ENCODE assay signal across 20 cellular contexts in genomic region chr4:25879587-25879986, GRCh38. TPM values are rescaled to one million over a fixed set of nuclear protein-coding genes. Genes with fewer than 3 reads are reported as not detected.
A peak's percentile ranks its signal among the peaks of the same experiment; 100 is the strongest.
DNase-seq lines count a peak whose midpoint lies in the region; ATAC-seq and TF ChIP-seq lines count a peak whose summit lies in the region.
"Had no signal": no experiment of that assay in that cellular context is flagged by ENCODE, and none has a peak within 500 bp of the region (broad histone marks: within the 10 kb centered on the region; RNA-seq: fewer than 3 reads in every experiment).

No MANE protein-coding gene starts in this region.

- peaks cover 8% of the 10 kb centered on the region for H3K27me3 Mint-ChIP-seq in activated CD8-positive, alpha-beta T cell treated with anti-CD3 and anti-CD28 coated beads, Interleukin-2, amount 10 ng/mL, durations not matched to agents 7 days and 5 days (ENCODE audit: low read depth)
- peaks cover 12% of the 10 kb centered on the region for H3K27me3 Mint-ChIP-seq in activated CD8-positive, alpha-beta T cell treated with anti-CD3 and anti-CD28 coated beads for 36 hours
- H3K27me3 Mint-ChIP-seq in memory B cell = no peaks in the 10 kb centered on the region
- H3K27me3 Mint-ChIP-seq in T-helper 2 cell treated with Interferon-gamma antibody and Interleukin-4, amounts not matched to agents 5 μg/mL and 100 μg/mL, for 36 hours (ENCODE audit: low read depth) = peaks cover 13% of the 10 kb centered on the region

- CTCF ChIA-PET in activated CD8-positive, alpha-beta T cell treated with anti-CD3 and anti-CD28 coated beads, Interleukin-2, amount 10 ng/mL, durations not matched to agents 7 days and 5 days (lab: Charles Lee) = no interaction called here
- CTCF ChIA-PET in activated CD8-positive, alpha-beta T cell treated with anti-CD3 and anti-CD28 coated beads for 36 hours (lab: Charles Lee) = no interaction called here

- no peaks in the 10 kb centered on the region for H3K4me1 ChIP-seq in vagina

- no peaks in the 10 kb centered on the region for H3K9me2 ChIP-seq in SU-DHL-6 (replicated peaks; ENCODE audit: insufficient read depth, low read length)

- H3K36me3 ChIP-seq in SU-DHL-6 (ENCODE audit: low read length) = no peaks in the 10 kb centered on the region
- H3K36me3 ChIP-seq in vagina = no peaks in the 10 kb centered on the region

- no peaks in the 10 kb centered on the region for H3K4me1 Mint-ChIP-seq in activated CD8-positive, alpha-beta T cell treated with anti-CD3 and anti-CD28 coated beads, Interleukin-2, amount 10 ng/mL, durations not matched to agents 7 days and 5 days (ENCODE audit: low read depth)
- peaks cover 3% of the 10 kb centered on the region for H3K4me1 Mint-ChIP-seq in activated CD8-positive, alpha-beta T cell treated with anti-CD3 and anti-CD28 coated beads for 36 hours (ENCODE audit: low read depth)
- peaks cover 56% of the 10 kb centered on the region for H3K4me1 Mint-ChIP-seq in memory B cell
- H3K4me1 Mint-ChIP-seq in T-helper 2 cell treated with Interferon-gamma antibody and Interleukin-4, amounts not matched to agents 5 μg/mL and 100 μg/mL, for 36 hours (ENCODE audit: low read depth) = peaks cover under 1% of the 10 kb centered on the region
- H3K4me1 Mint-ChIP-seq in stimulated activated effector memory CD8-positive, alpha-beta T cell treated with anti-CD3 and anti-CD28 coated beads, Interleukin-12 subunit alpha, Interleukin-12 subunit beta, amount 100 ng/mL, for 72 hours = peaks cover 13% of the 10 kb centered on the region

- H2AFZ ChIP-seq in SU-DHL-6 (ENCODE audit: low read depth, low read length, severe bottlenecking) = no peak overlapping the region
- H2AFZ ChIP-seq: GM23248 had no signal

- POLR2A ChIA-PET in activated CD8-positive, alpha-beta T cell treated with anti-CD3 and anti-CD28 coated beads, Interleukin-2, amount 10 ng/mL, durations not matched to agents 7 days and 5 days (lab: Charles Lee) = no interaction called here
- POLR2A ChIA-PET in activated CD8-positive, alpha-beta T cell treated with anti-CD3 and anti-CD28 coated beads for 36 hours (lab: Charles Lee) = no interaction called here

- peak overlapping the region; percentile 16 for H3K4me3 ChIP-seq in SU-DHL-6 (ENCODE audit: insufficient read depth, low read length, poor library complexity, severe bottlenecking)
- no peak overlapping the region for H3K4me3 ChIP-seq in vagina
- H3K4me3 ChIP-seq: GM23248 had no signal

- no peaks in the 10 kb centered on the region for H3K36me3 Mint-ChIP-seq in activated CD8-positive, alpha-beta T cell treated with anti-CD3 and anti-CD28 coated beads, Interleukin-2, amount 10 ng/mL, durations not matched to agents 7 days and 5 days (ENCODE audit: low read depth)
- no peaks in the 10 kb centered on the region for H3K36me3 Mint-ChIP-seq in activated CD8-positive, alpha-beta T cell treated with anti-CD3 and anti-CD28 coated beads for 36 hours (ENCODE audit: low read depth)
- peaks cover 3% of the 10 kb centered on the region for H3K36me3 Mint-ChIP-seq in memory B cell
- H3K36me3 Mint-ChIP-seq in T-helper 2 cell treated with Interferon-gamma antibody and Interleukin-4, amounts not matched to agents 5 μg/mL and 100 μg/mL, for 36 hours (ENCODE audit: low read depth) = no peaks in the 10 kb centered on the region
- H3K36me3 Mint-ChIP-seq in stimulated activated effector memory CD8-positive, alpha-beta T cell treated with anti-CD3 and anti-CD28 coated beads, Interleukin-12 subunit alpha, Interleukin-12 subunit beta, amount 100 ng/mL, for 72 hours = peaks cover 6% of the 10 kb centered on the region

- H3K27ac ChIP-seq in SU-DHL-6 (ENCODE audit: low read depth, low read length) = peak overlapping the region; percentile 100
- H3K27ac ChIP-seq in vagina = no peak overlapping the region
- H3K27ac ChIP-seq: GM23248 had no signal

- H3K27ac Mint-ChIP-seq in activated CD8-positive, alpha-beta T cell treated with anti-CD3 and anti-CD28 coated beads, Interleukin-2, amount 10 ng/mL, durations not matched to agents 7 days and 5 days = peak overlapping the region; percentile 31
- no peak overlapping the region for H3K27ac Mint-ChIP-seq in activated CD8-positive, alpha-beta T cell treated with anti-CD3 and anti-CD28 coated beads for 36 hours
- H3K27ac Mint-ChIP-seq in memory B cell = peak overlapping the region; percentile 100
- no peak overlapping the region for H3K27ac Mint-ChIP-seq in T-helper 2 cell treated with Interferon-gamma antibody and Interleukin-4, amounts not matched to agents 5 μg/mL and 100 μg/mL, for 36 hours
- H3K27ac Mint-ChIP-seq in stimulated activated effector memory CD8-positive, alpha-beta T cell treated with anti-CD3 and anti-CD28 coated beads, Interleukin-12 subunit alpha, Interleukin-12 subunit beta, amount 100 ng/mL, for 72 hours = no peak overlapping the region

- intact Hi-C loops in activated CD8-positive, alpha-beta T cell treated with anti-CD3 and anti-CD28 coated beads for 36 hours (cut with micrococcal nuclease) = no loop called here
- intact Hi-C loops in vagina (cut with DNase I) = no loop called here

- no peaks in the 10 kb centered on the region for H3K9me3 Mint-ChIP-seq in activated CD8-positive, alpha-beta T cell treated with anti-CD3 and anti-CD28 coated beads, Interleukin-2, amount 10 ng/mL, durations not matched to agents 7 days and 5 days (ENCODE audit: insufficient read depth)
- peaks cover 2% of the 10 kb centered on the region for H3K9me3 Mint-ChIP-seq in activated CD8-positive, alpha-beta T cell treated with anti-CD3 and anti-CD28 coated beads for 36 hours
- no peaks in the 10 kb centered on the region for H3K9me3 Mint-ChIP-seq in memory B cell
- H3K9me3 Mint-ChIP-seq in T-helper 2 cell treated with Interferon-gamma antibody and Interleukin-4, amounts not matched to agents 5 μg/mL and 100 μg/mL, for 36 hours = no peaks in the 10 kb centered on the region
- H3K9me3 Mint-ChIP-seq in stimulated activated effector memory CD8-positive, alpha-beta T cell treated with anti-CD3 and anti-CD28 coated beads, Interleukin-12 subunit alpha, Interleukin-12 subunit beta, amount 100 ng/mL, for 72 hours = no peaks in the 10 kb centered on the region

- no peak overlapping the region for H3K4me3 Mint-ChIP-seq in activated CD8-positive, alpha-beta T cell treated with anti-CD3 and anti-CD28 coated beads, Interleukin-2, amount 10 ng/mL, durations not matched to agents 7 days and 5 days
- H3K4me3 Mint-ChIP-seq in activated CD8-positive, alpha-beta T cell treated with anti-CD3 and anti-CD28 coated beads for 36 hours = no peak overlapping the region
- H3K4me3 Mint-ChIP-seq in memory B cell = peak overlapping the region; percentile 73
- H3K4me3 Mint-ChIP-seq in T-helper 2 cell treated with Interferon-gamma antibody and Interleukin-4, amounts not matched to agents 5 μg/mL and 100 μg/mL, for 36 hours = no peak overlapping the region
- no peak overlapping the region for H3K4me3 Mint-ChIP-seq in stimulated activated effector memory CD8-positive, alpha-beta T cell treated with anti-CD3 and anti-CD28 coated beads, Interleukin-12 subunit alpha, Interleukin-12 subunit beta, amount 100 ng/mL, for 72 hours

- peak overlapping the region; percentile 86 for H3K4me2 ChIP-seq in SU-DHL-6 (ENCODE audit: low read depth, low read length, poor library complexity, severe bottlenecking)

- no peaks in the 10 kb centered on the region for H3K9me3 ChIP-seq in SU-DHL-6 (ENCODE audit: insufficient read depth, low read length)
- H3K9me3 ChIP-seq in vagina = no peaks in the 10 kb centered on the region

- H3F3A ChIP-seq in SU-DHL-6 (ENCODE audit: insufficient read depth) = peaks cover 70% of the 10 kb centered on the region

- H3K27me3 ChIP-seq in SU-DHL-6 (ENCODE audit: low read length) (no peaks in the 10 kb centered on the region), vagina (no peaks in the 10 kb centered on the region)

- no peak for TF ChIP-seq CTCF in activated CD8-positive, alpha-beta T cell treated with anti-CD3 and anti-CD28 coated beads for 36 hours (IDR thresholded peaks at IDR 0.05)
- TF ChIP-seq CTCF in SU-DHL-6 (IDR thresholded peaks at IDR 0.05; ENCODE audit: insufficient read depth, low read length, poor library complexity, severe bottlenecking) = no peak
- no peak for TF ChIP-seq CTCF in vagina (IDR thresholded peaks at IDR 0.05)

- TF ChIP-seq POLR2A in vagina (IDR thresholded peaks at IDR 0.05) = no peak

- DNase-seq in activated CD8-positive, alpha-beta T cell treated with anti-CD3 and anti-CD28 coated beads, Interleukin-2, amount 10 ng/mL, durations not matched to agents 7 days and 5 days = no peak
- DNase-seq in activated CD8-positive, alpha-beta T cell treated with anti-CD3 and anti-CD28 coated beads for 36 hours = no peak
- DNase-seq in memory B cell (ENCODE audit: low spot score in 2 of 2) (no peak), vagina (ENCODE audit: extremely low spot score in 2 of 2) (no peak)
- no peak for DNase-seq in T-helper 2 cell treated with Interferon-gamma antibody and Interleukin-4, amounts not matched to agents 5 μg/mL and 100 μg/mL, for 36 hours (ENCODE audit: low spot score)
- no peak for DNase-seq in stimulated activated effector memory CD8-positive, alpha-beta T cell treated with anti-CD3 and anti-CD28 coated beads, Interleukin-12 subunit alpha, Interleukin-12 subunit beta, amount 100 ng/mL, for 72 hours (ENCODE audit: low spot score in 2 of 2)
- DNase-seq: 8988T, C1 segment of cervical spinal cord, Calu3, DMS79, GM23248, MM.1S, NCI-H1417, NCI-H2029, NCI-H2171 treated with DMSO at 0.1 percent for 48 hours, NCI-H774, SHP77 had no signal

- H3K9ac ChIP-seq in SU-DHL-6 (ENCODE audit: low read length) = peak overlapping the region; percentile 65
- H3K9ac ChIP-seq: GM23248 had no signal

- H4K20me1 ChIP-seq in SU-DHL-6 (ENCODE audit: low read depth, low read length) = no peaks in the 10 kb centered on the region

- no peak for ATAC-seq in activated CD8-positive, alpha-beta T cell treated with anti-CD3 and anti-CD28 coated beads, Interleukin-2, amount 10 ng/mL, durations not matched to agents 7 days and 5 days
- no peak for ATAC-seq in activated CD8-positive, alpha-beta T cell treated with anti-CD3 and anti-CD28 coated beads for 36 hours
- ATAC-seq in memory B cell (ENCODE audit: low read depth) = no peak
- ATAC-seq in stimulated activated effector memory CD8-positive, alpha-beta T cell treated with anti-CD3 and anti-CD28 coated beads, Interleukin-12 subunit alpha, Interleukin-12 subunit beta, amount 100 ng/mL, for 72 hours = no peak
- ATAC-seq in HG02870 (IDR thresholded peaks at IDR 0.05; ENCODE audit: unreplicated experiment) = no peak
- ATAC-seq: SK-N-SH treated with all-trans-retinoic acid at 6 μM for 48 hours had no signal

- no peaks in the 10 kb centered on the region for H3K79me2 ChIP-seq in SU-DHL-6 (ENCODE audit: insufficient read depth, low read length)

RNA-seq across cellular contexts. Expression of gene SEL1L3, which starts 16.8 kb away (rescaled TPM):
- total RNA-seq in activated CD8-positive, alpha-beta T cell treated with anti-CD3 and anti-CD28 coated beads, Interleukin-2, amount 10 ng/mL, durations not matched to agents 7 days and 5 days = 10 to 100 TPM; 62.3 to 65.5 TPM
- total RNA-seq in activated CD8-positive, alpha-beta T cell treated with anti-CD3 and anti-CD28 coated beads for 36 hours = 10 to 100 TPM; 34.8 to 36.9 TPM
- total RNA-seq in vagina = 8.3 TPM

RNA-seq across cellular contexts. Expression of gene SMIM20, which starts 34.4 kb away (rescaled TPM):
- 10 to 100 TPM; 11.1 to 13.9 TPM for total RNA-seq in activated CD8-positive, alpha-beta T cell treated with anti-CD3 and anti-CD28 coated beads, Interleukin-2, amount 10 ng/mL, durations not matched to agents 7 days and 5 days
- 10 to 100 TPM; 21.3 to 26.9 TPM for total RNA-seq in activated CD8-positive, alpha-beta T cell treated with anti-CD3 and anti-CD28 coated beads for 36 hours
- total RNA-seq in vagina = 12.8 TPM

Comparison
In these comparisons a context has a peak if more than half of its experiments do, and no peak if none do; other contexts are left out.
1. H3K27ac Mint-ChIP-seq: peak in activated CD8-positive, alpha-beta T cell treated with anti-CD3 and anti-CD28 coated beads, Interleukin-2, amount 10 ng/mL, durations not matched to agents 7 days and 5 days (single experiment) and memory B cell (single experiment); none in activated CD8-positive, alpha-beta T cell treated with anti-CD3 and anti-CD28 coated beads for 36 hours (single experiment), T-helper 2 cell treated with Interferon-gamma antibody and Interleukin-4, amounts not matched to agents 5 μg/mL and 100 μg/mL, for 36 hours (single experiment) and stimulated activated effector memory CD8-positive, alpha-beta T cell treated with anti-CD3 and anti-CD28 coated beads, Interleukin-12 subunit alpha, Interleukin-12 subunit beta, amount 100 ng/mL, for 72 hours (single experiment).